ENCODE assay signal across 18 cellular contexts in genomic region chr7:105438254-105438653, GRCh38. TPM values are rescaled to one million over a fixed set of nuclear protein-coding genes. Genes with fewer than 3 reads are reported as not detected.
A peak's percentile ranks its signal among the peaks of the same experiment; 100 is the strongest.
DNase-seq lines count a peak whose midpoint lies in the region; ATAC-seq and TF ChIP-seq lines count a peak whose summit lies in the region.
"Had no signal": no experiment of that assay in that cellular context is flagged by ENCODE, and none has a peak within 500 bp of the region (broad histone marks: within the 10 kb centered on the region; RNA-seq: fewer than 3 reads in every experiment).

No MANE protein-coding gene starts in this region.

- no peaks in the 10 kb centered on the region for H3K79me2 ChIP-seq in mammary epithelial cell (ENCODE audit: insufficient read depth, low read length)

- no TSS peak for BruUV-seq in mammary epithelial cell (replicated peaks; lab: Mats Ljungman, UMichigan)

- WGBS in mammary epithelial cell (ENCODE audit: low coverage, missing lambda C conversion rate), result 92% methylated on average over 1 of the region's 1 CpG

- H3K36me3 ChIP-seq in mammary epithelial cell (ENCODE audit: insufficient read depth, low read length), result no peaks in the 10 kb centered on the region
- H3K36me3 ChIP-seq: HAP-1 had no signal

- in situ Hi-C loops in mammary epithelial cell (cut with MboI; ENCODE audit: low sequenced_read_pairs in 2 of 2), result no loop called here

- peak; percentile 8 for DNase-seq in NCI-H82 (lab: John Stamatoyannopoulos, UW)
- no peak for DNase-seq in NCI-H82 treated with DMSO at 0.1 percent for 48 hours (lab: John Stamatoyannopoulos, UW; ENCODE audit: unreplicated experiment)
- DNase-seq in HFFc6, result no peak
- DNase-seq in mammary epithelial cell, result no peak
- DNase-seq in memory B cell (ENCODE audit: low spot score in 2 of 2), result no peak
- DNase-seq in CD4-positive, alpha-beta T cell, result no peak
- DNase-seq: AML-193; CD8-positive, alpha-beta T cell; DMS 273 treated with DMSO at 0.1 percent for 48 hours; DMS53; DND-41 had no signal

- H3K4me1 Mint-ChIP-seq in HFFc6 (ENCODE audit: low read depth) (peaks cover 26% of the 10 kb centered on the region), memory B cell (peaks cover 12% of the 10 kb centered on the region)
- no peaks in the 10 kb centered on the region for H3K4me1 Mint-ChIP-seq in CD4-positive, alpha-beta T cell (ENCODE audit: low read depth)

- intact Hi-C loops in mammary epithelial cell (cut with micrococcal nuclease), result loop anchor here (2.0 to 5.0 kb wide), 2 partner anchors 17 to 456 kb away; no protein-coding TSS in a partner anchor
- intact Hi-C loops in CD4-positive, alpha-beta T cell (cut with DNase I, micrococcal nuclease), result no loop called here

- H3K27ac Mint-ChIP-seq in HFFc6 (peak overlapping the region; percentile 96), memory B cell (peak overlapping the region; percentile 11)
- no peak overlapping the region for H3K27ac Mint-ChIP-seq in CD4-positive, alpha-beta T cell
- H3K27ac Mint-ChIP-seq: CD8-positive, alpha-beta T cell had no signal

- H3K27me3 ChIP-seq in mammary epithelial cell (ENCODE audit: insufficient read depth, low read length), result no peaks in the 10 kb centered on the region
- H3K27me3 ChIP-seq in CD4-positive, alpha-beta T cell (ENCODE audit: control insufficient read depth, insufficient read depth, low read length), result no peaks in the 10 kb centered on the region

- H3K9me3 Mint-ChIP-seq in HFFc6, result no peaks in the 10 kb centered on the region
- peaks cover 4% of the 10 kb centered on the region for H3K9me3 Mint-ChIP-seq in memory B cell
- no peaks in the 10 kb centered on the region for H3K9me3 Mint-ChIP-seq in CD4-positive, alpha-beta T cell
- H3K9me3 Mint-ChIP-seq: CD8-positive, alpha-beta T cell had no signal

- H3K36me3 Mint-ChIP-seq in HFFc6 (ENCODE audit: low read depth) (no peaks in the 10 kb centered on the region), memory B cell (peaks cover 4% of the 10 kb centered on the region)
- no peaks in the 10 kb centered on the region for H3K36me3 Mint-ChIP-seq in CD4-positive, alpha-beta T cell (ENCODE audit: low read depth)
- H3K36me3 Mint-ChIP-seq: CD8-positive, alpha-beta T cell had no signal

- H3K27me3 Mint-ChIP-seq in HFFc6 (ENCODE audit: insufficient read depth) (no peaks in the 10 kb centered on the region; the same call in 1 of the 2 replicates), memory B cell (no peaks in the 10 kb centered on the region)
- no peaks in the 10 kb centered on the region for H3K27me3 Mint-ChIP-seq in CD4-positive, alpha-beta T cell

- H3K4me1 ChIP-seq in mammary epithelial cell (ENCODE audit: insufficient read depth, low read length), result peaks cover 21% of the 10 kb centered on the region
- H3K4me1 ChIP-seq: HAP-1 had no signal

- peak overlapping the region; percentile 92 for H2AFZ ChIP-seq in mammary epithelial cell (ENCODE audit: low read depth, low read length)

- no peaks in the 10 kb centered on the region for H4K20me1 ChIP-seq in mammary epithelial cell (ENCODE audit: insufficient read depth, low read length)

- dilution Hi-C loops in mammary epithelial cell (cut with HindIII; ENCODE audit: low sequenced_read_pairs), result no loop called here

- peak overlapping the region; percentile 88 for H3K27ac ChIP-seq in mammary epithelial cell (ENCODE audit: insufficient read depth, low read depth, low read length)
- no peak overlapping the region for H3K27ac ChIP-seq in CD4-positive, alpha-beta T cell (ENCODE audit: low read depth, low read length)
- H3K27ac ChIP-seq: 22Rv1, C4-2B had no signal

- H3K4me3 Mint-ChIP-seq in HFFc6, result no peak overlapping the region
- no peak overlapping the region for H3K4me3 Mint-ChIP-seq in memory B cell
- no peak overlapping the region for H3K4me3 Mint-ChIP-seq in CD4-positive, alpha-beta T cell
- H3K4me3 Mint-ChIP-seq: CD8-positive, alpha-beta T cell had no signal

- no peaks in the 10 kb centered on the region for H3K9me3 ChIP-seq in mammary epithelial cell (replicated peaks; ENCODE audit: insufficient read depth, low read length)
- H3K9me3 ChIP-seq in CD4-positive, alpha-beta T cell (ENCODE audit: control insufficient read depth, low read length), result no peaks in the 10 kb centered on the region
- H3K9me3 ChIP-seq: A549, HAP-1 had no signal

- H3K4me2 ChIP-seq in mammary epithelial cell (ENCODE audit: insufficient read depth, low read depth, low read length), result peak overlapping the region; percentile 72
- H3K4me2 ChIP-seq: A549 had no signal

- POLR2A ChIA-PET in CD4-positive, alpha-beta T cell (lab: Charles Lee), result no interaction called here

- CTCF ChIA-PET in mammary epithelial cell (lab: Charles Lee; ENCODE audit: low non-redundant PET), result no interaction called here
- CTCF ChIA-PET in CD4-positive, alpha-beta T cell (lab: Charles Lee), result interaction anchor here (0.7 kb wide), 1 partner anchor 177 kb away, joined by 3 read pairs; no protein-coding TSS in a partner anchor

- H3K4me3 ChIP-seq in mammary epithelial cell (replicated peaks in 1 of 3; ENCODE audit: insufficient read depth in 1 of 3, low read depth in 2 of 3, low read length in 3 of 3), result no peak overlapping the region
- H3K4me3 ChIP-seq: A549, GM12878, HAP-1 had no signal

- no peak overlapping the region for H3K9ac ChIP-seq in mammary epithelial cell (ENCODE audit: insufficient read depth, low read length)

- ATAC-seq in memory B cell (ENCODE audit: low read depth) (no peak), GM19351 (IDR thresholded peaks at IDR 0.05; ENCODE audit: unreplicated experiment) (no peak), HG03439 (IDR thresholded peaks at IDR 0.05; ENCODE audit: unreplicated experiment) (no peak)
- no peak for ATAC-seq in CD4-positive, alpha-beta T cell (ENCODE audit: poor library complexity)
- ATAC-seq: CD8-positive, alpha-beta T cell; GM12878 had no signal

- no peak for TF ChIP-seq CTCF in HFFc6 (IDR thresholded peaks at IDR 0.05)
- no peak for TF ChIP-seq CTCF in mammary epithelial cell (conservative IDR thresholded peaks at IDR 0.05 in 1 of 2, IDR thresholded peaks at IDR 0.05 in 1 of 2; ENCODE audit: extremely low read depth in 1 of 2, insufficient read depth in 1 of 2, low read depth in 1 of 2, low read length in 2 of 2)
- TF ChIP-seq CTCF in CD4-positive, alpha-beta T cell (IDR thresholded peaks at IDR 0.05), result no peak

RNA-seq across cellular contexts. Expression of gene SRPK2, which starts 49.5 kb away (rescaled TPM):
- 10 to 100 TPM; 45.2 to 49.3 (median 46.7) TPM for total RNA-seq in HFFc6 (2021; fragmentation: NEBNext Ultra II Directional; extraction: Animal tissue kit (Norgen Biotek cat#: 25700))
- 10 to 100 TPM; 73.1 to 96.4 TPM for total RNA-seq in mammary epithelial cell
- 17.1 TPM for polyA plus RNA-seq in mammary epithelial cell
- 43.8 TPM for polyA minus RNA-seq in mammary epithelial cell
- total RNA-seq in CD4-positive, alpha-beta T cell, result 10 to 100 TPM; 39.9 to 40.9 TPM
